ENCODE assay signal across 1 cellular context in genomic region chr10:99674762-99675161, GRCh38.
TF ChIP-seq lines count a peak whose summit lies in the region.

No MANE protein-coding gene starts in this region.

TF ChIP-seq in GM23338, 12 proteins besides CTCF, POLR2A, EP300 and RAD21 (continued from another document):
- TF ChIP-seq ZNF462 (CRISPR knock-in tag; IDR thresholded peaks at IDR 0.05), result no peak
- TF ChIP-seq REST (IDR thresholded peaks at IDR 0.05; ENCODE audit: unreplicated experiment), result no peak
